ENCODE assay signal across 11 cellular contexts in the genomic region with DNA sequence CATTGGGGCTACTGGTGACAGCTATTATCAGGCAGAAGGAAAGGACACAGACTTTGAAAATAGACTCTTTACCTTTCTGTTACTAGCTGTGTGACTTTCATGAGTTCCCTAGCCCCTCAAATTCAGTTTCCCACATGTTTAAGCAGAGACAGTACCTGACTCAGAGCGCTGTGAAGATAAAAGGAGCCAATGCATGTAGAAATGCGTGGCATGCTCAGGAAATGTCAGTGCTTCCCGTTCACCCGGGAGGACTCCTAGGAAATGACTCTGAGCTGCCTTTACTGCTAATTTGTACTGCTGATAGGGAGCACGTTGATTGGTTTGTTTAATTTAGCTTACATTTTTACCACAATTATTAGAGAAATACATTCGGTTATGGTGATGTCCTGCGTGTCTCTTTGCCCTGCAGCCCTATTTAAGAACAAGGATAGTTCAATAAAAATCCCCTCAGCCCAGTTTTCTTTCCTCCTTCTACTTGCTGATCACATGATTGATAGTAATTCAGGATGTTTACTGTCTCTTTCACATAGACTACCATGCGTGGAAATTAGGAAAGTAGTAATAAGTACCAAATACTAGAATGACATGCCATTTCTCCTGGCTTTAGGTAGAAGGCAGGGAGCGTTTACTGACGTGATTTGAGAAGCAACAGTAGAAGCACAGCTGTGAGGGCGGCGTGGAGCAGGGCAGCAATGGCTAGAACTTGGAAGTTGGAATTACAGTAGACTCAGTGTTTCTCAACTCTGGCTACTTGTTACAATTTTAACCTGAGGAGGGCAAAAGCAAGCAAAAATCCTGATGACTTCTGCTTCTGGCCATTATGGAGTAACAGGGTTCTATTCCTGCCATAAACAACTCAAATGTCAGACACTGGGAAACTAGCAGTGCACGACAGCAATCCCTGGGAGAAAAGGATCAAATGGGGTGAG. TPM values are rescaled to one million over a fixed set of nuclear protein-coding genes. Genes with fewer than 3 reads are reported as not detected.
A peak's percentile ranks its signal among the peaks of the same experiment; 100 is the strongest.
DNase-seq lines count a peak whose midpoint lies in the region; ATAC-seq, FAIRE-seq and TF ChIP-seq lines count a peak whose summit lies in the region.
"Had no signal": no experiment of that assay in that cellular context is flagged by ENCODE, and none has a peak within 500 bp of the region (broad histone marks: within the 10 kb centered on the region; RNA-seq: fewer than 3 reads in every experiment).

No MANE protein-coding gene starts in this region.

- peak overlapping the region; percentile 56 for H3K4me2 ChIP-seq in DND-41 (ENCODE audit: insufficient read depth, low read length)

- no peak for FAIRE-seq in pancreas (lab: Jason Lieb, UNC)
- FAIRE-seq: TTC549 had no signal

- peaks cover 17% of the 10 kb centered on the region for H3K79me2 ChIP-seq in DND-41 (ENCODE audit: insufficient read depth, low read length)

- 37 to 44% methylated on average over 13 of the region's 13 CpGs for WGBS in pancreas, 2 donors

- peak overlapping the region; percentile 95 for H3K27ac ChIP-seq in DND-41 (ENCODE audit: low read length)
- peak overlapping the region in 30 of 59 donors; percentile 2 to 69 (median 44) for H3K27ac ChIP-seq in dorsolateral prefrontal cortex
- H3K27ac ChIP-seq in pancreas, result peak overlapping the region; percentile 12 to 74 (median 48)
- H3K27ac ChIP-seq in tibial artery, result no peak overlapping the region
- H3K27ac ChIP-seq: cardiac muscle cell, uterus had no signal

- no peak for TF ChIP-seq CTCF in DND-41 (IDR thresholded peaks at IDR 0.05; ENCODE audit: borderline replicate concordance, extremely low read depth, low read length, poor library complexity, severe bottlenecking)
- no peak for TF ChIP-seq CTCF in dorsolateral prefrontal cortex (IDR thresholded peaks at IDR 0.05 in 54 of 56, conservative IDR thresholded peaks at IDR 0.05 in 2 of 56; ENCODE audit: low read depth in 1 of 56, partially characterized antibody in 56 of 56)
- no peak for TF ChIP-seq CTCF in pancreas (IDR thresholded peaks at IDR 0.05)
- no peak for TF ChIP-seq CTCF in tibial artery (IDR thresholded peaks at IDR 0.05)

- H3K9me3 ChIP-seq in DND-41 (ENCODE audit: insufficient read depth, low read length, severe bottlenecking) (no peaks in the 10 kb centered on the region), pancreas (no peaks in the 10 kb centered on the region), tibial artery (no peaks in the 10 kb centered on the region)
- H3K9me3 ChIP-seq: uterus had no signal

- peak; percentile 32 for DNase-seq in DND-41
- peak; percentile 18 for DNase-seq in RPMI7951 (ENCODE audit: low read depth)
- DNase-seq in dorsolateral prefrontal cortex, result no peak
- no peak for DNase-seq in pancreas
- DNase-seq in NCI-H510A treated with DMSO at 0.1 percent for 48 hours (lab: John Stamatoyannopoulos, UW), result no peak
- no peak for DNase-seq in effector CD4-positive, alpha-beta T cell
- DNase-seq in tibial artery, result no peak
- DNase-seq: uterus had no signal

- H3K4me1 ChIP-seq in DND-41 (ENCODE audit: insufficient read depth, low read length) (peaks cover 50% of the 10 kb centered on the region), pancreas (peaks cover 24 to 57% (median 55%) of the 10 kb centered on the region in 3 donors), tibial artery (no peaks in the 10 kb centered on the region)
- H3K4me1 ChIP-seq: uterus had no signal

- H4K20me1 ChIP-seq in DND-41 (ENCODE audit: insufficient read depth, low read length), result no peaks in the 10 kb centered on the region

- H3K27me3 ChIP-seq in DND-41 (ENCODE audit: insufficient read depth, low read length, poor library complexity) (no peaks in the 10 kb centered on the region), dorsolateral prefrontal cortex (no peaks in the 10 kb centered on the region), pancreas (no peaks in the 10 kb centered on the region), tibial artery (no peaks in the 10 kb centered on the region)
- H3K27me3 ChIP-seq: cardiac muscle cell, uterus had no signal

- H3K36me3 ChIP-seq in DND-41 (ENCODE audit: insufficient read depth, low read length) (peaks cover 12% of the 10 kb centered on the region; the same call in 1 of the 2 replicates), pancreas (no peaks in the 10 kb centered on the region), tibial artery (peaks cover 0 to 8% (median 0%) of the 10 kb centered on the region in 3 donors)
- H3K36me3 ChIP-seq: uterus had no signal

- H3K4me3 ChIP-seq in DND-41 (ENCODE audit: low read depth in 1 of 2, low read length in 2 of 2) (peak overlapping the region in 1 of 2 experiments; percentile 34; a peak in 2 of 4 replicates), dorsolateral prefrontal cortex (peak overlapping the region in 17 of 59 donors; percentile 4 to 40 (median 15)), pancreas (no peak overlapping the region), tibial artery (no peak overlapping the region)
- H3K4me3 ChIP-seq: cardiac muscle cell, uterus had no signal

- no peak overlapping the region for H2AFZ ChIP-seq in DND-41 (ENCODE audit: low read depth, low read length)

- peak; percentile 22; the same call in 2 of the 3 replicates for ATAC-seq in DND-41 (ENCODE audit: insufficient read depth, low read depth)
- ATAC-seq in pancreas, result peak; percentile 41 to 55 (median 50)
- no peak for ATAC-seq in HG03442 (IDR thresholded peaks at IDR 0.05; ENCODE audit: unreplicated experiment)

- peak overlapping the region; percentile 57 for H3K9ac ChIP-seq in DND-41 (ENCODE audit: low read depth, low read length)

- intact Hi-C loops in dorsolateral prefrontal cortex (cut with DNase I) (no loop called here), pancreas (cut with DNase I) (no loop called here), tibial artery (cut with DNase I; ENCODE audit: low total_unique reads) (no loop called here)

RNA-seq across cellular contexts. Expression of gene PDIK1L, which starts 15.9 kb away (rescaled TPM):
- total RNA-seq in RPMI7951 (2014; rRNA removed; shearing (Covaris generic)), result 10.6 and 11.5 TPM in 2 replicates
- total RNA-seq in dorsolateral prefrontal cortex (10 to 100 TPM in 117 of 120 experiments, 1 to 10 TPM in 3; 6.9 to 24.8 (median 16.2) TPM), pancreas (10 to 100 TPM in 1 of 6 donors, 1 to 10 TPM in 5; 5.9 to 12.1 (median 6.6) TPM)
- polyA plus RNA-seq in pancreas, result 1 to 10 TPM; 1.7 to 3.6 TPM

RNA-seq across cellular contexts. Expression of gene FAM110D, which starts 31.4 kb away (rescaled TPM):
- total RNA-seq in RPMI7951 (2014; rRNA removed; shearing (Covaris generic)), result not detected in 2 replicates
- 1 to 10 TPM in 98 of 120 experiments, under 1 TPM in 22; 0.59 to 5.5 (median 1.7) TPM for total RNA-seq in dorsolateral prefrontal cortex
- 1 to 10 TPM in 4 of 6 donors, under 1 TPM in 2; 0.79 to 1.7 (median 1.1) TPM for total RNA-seq in pancreas
- polyA plus RNA-seq in pancreas, result 1 to 10 TPM; 2.6 to 3.5 TPM

RNA-seq across cellular contexts. Expression of gene C1orf232, which starts 41.3 kb away (rescaled TPM):
- not detected in 2 replicates for total RNA-seq in RPMI7951 (2014; rRNA removed; shearing (Covaris generic))
- not detected for total RNA-seq in dorsolateral prefrontal cortex
- total RNA-seq in pancreas, result not detected
- polyA plus RNA-seq in pancreas, result not detected
- total RNA-seq: cardiac muscle cell, uterus had no signal
- polyA plus RNA-seq: cardiac muscle cell had no signal

RNA-seq across cellular contexts. Expression of gene ZNF593, which starts 42.2 kb away (rescaled TPM):
- 26.4 and 32.1 TPM in 2 replicates for total RNA-seq in RPMI7951 (2014; rRNA removed; shearing (Covaris generic))
- total RNA-seq in dorsolateral prefrontal cortex, result 10 to 100 TPM; 10.6 to 30.1 (median 17.6) TPM
- 10 to 100 TPM; 18.4 to 36.7 (median 22.1) TPM for total RNA-seq in pancreas
- polyA plus RNA-seq in pancreas, result 10 to 100 TPM; 69.9 to 80.7 TPM

RNA-seq across cellular contexts. Expression of gene ZNF593OS, which starts 44.1 kb away (rescaled TPM):
- not detected in 2 replicates for total RNA-seq in RPMI7951 (2014; rRNA removed; shearing (Covaris generic))
- total RNA-seq in dorsolateral prefrontal cortex, result under 1 TPM in 2 of 120 experiments, not detected in 118; 0.27 to 0.36 TPM
- not detected for total RNA-seq in pancreas
- polyA plus RNA-seq in pancreas, result under 1 TPM; 0.35 to 0.68 TPM
- total RNA-seq: cardiac muscle cell, uterus had no signal

Comparison
In these comparisons a context has a peak if more than half of its experiments do, and no peak if none do; other contexts are left out.
1. DNase-seq: peak in DND-41 (single experiment) and RPMI7951 (single experiment); none in dorsolateral prefrontal cortex (0 of 10), pancreas (0 of 6), NCI-H510A treated with DMSO at 0.1 percent for 48 hours (single experiment), effector CD4-positive, alpha-beta T cell (single experiment) and tibial artery (0 of 2).
2. H3K27ac ChIP-seq: peak in DND-41 (single experiment), dorsolateral prefrontal cortex (30 of 59) and pancreas (4 of 4); none in tibial artery (0 of 2).